Comparison of ENCODE assay signal across 9 cellular contexts in the genomic region with DNA sequence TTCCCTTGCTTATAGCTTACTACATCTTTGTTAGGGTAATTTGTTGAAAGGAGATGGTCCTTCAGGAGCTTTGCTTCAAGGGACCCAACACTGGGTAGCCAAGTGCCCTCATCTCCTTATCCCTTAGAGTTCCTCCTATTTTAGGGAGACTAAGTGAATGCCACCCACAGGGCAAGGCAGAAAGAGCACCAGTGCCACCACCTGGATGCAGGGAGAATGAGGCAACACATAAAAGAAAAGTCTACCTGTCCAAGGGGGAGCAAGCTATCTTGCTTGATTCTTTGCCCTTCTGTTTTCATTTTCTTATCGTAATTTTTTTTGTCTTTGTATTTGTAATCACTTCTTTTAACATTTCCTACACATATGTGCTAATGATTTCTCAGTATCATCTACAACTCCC.
DNase-seq lines count a peak whose midpoint lies in the region; TF ChIP-seq lines count a peak whose summit lies in the region.
"Had no signal": no experiment of that assay in that cellular context is flagged by ENCODE, and none has a peak within 500 bp of the region (broad histone marks: within the 10 kb centered on the region; RNA-seq: fewer than 3 reads in every experiment).

No MANE protein-coding gene starts in this region.

- H3F3A ChIP-seq in PC-9 (ENCODE audit: insufficient read depth, low read depth), result no peaks in the 10 kb centered on the region

- H3K4me1 Mint-ChIP-seq in CD4-positive, alpha-beta memory T cell, result no peaks in the 10 kb centered on the region

- H3K36me3 ChIP-seq in PC-9 (ENCODE audit: low read depth), result no peaks in the 10 kb centered on the region
- no peaks in the 10 kb centered on the region for H3K36me3 ChIP-seq in testis (ENCODE audit: low read depth, missing control alignments)
- H3K36me3 ChIP-seq in CD4-positive, alpha-beta memory T cell (ENCODE audit: insufficient read depth, low read length), result no peaks in the 10 kb centered on the region

- no peak overlapping the region for H3K27ac Mint-ChIP-seq in CD4-positive, alpha-beta memory T cell

- TF ChIP-seq CTCF in PC-9 (conservative IDR thresholded peaks at IDR 0.05) (peak; percentile 82), testis (IDR thresholded peaks at IDR 0.05) (peak in 2 of 3 experiments; percentile 19 to 33)

- intact Hi-C loops in PC-9 (cut with micrococcal nuclease; ENCODE audit: unreplicated experiment) (loop anchor here (1.0 to 5.0 kb wide), 6 partner anchors 209 to 506 kb away; no protein-coding TSS in a partner anchor), testis (cut with DNase I; ENCODE audit: low total_unique reads) (no loop called here)
- intact Hi-C loops in CD4-positive, alpha-beta memory T cell (cut with micrococcal nuclease), result no loop called here

- H3K9me3 ChIP-seq in PC-9 (ENCODE audit: insufficient read depth, low read depth) (no peaks in the 10 kb centered on the region), testis (no peaks in the 10 kb centered on the region)
- no peaks in the 10 kb centered on the region for H3K9me3 ChIP-seq in CD4-positive, alpha-beta memory T cell (ENCODE audit: control insufficient read depth in 1 of 2, low read length in 2 of 2)

- no peak overlapping the region for H3K27ac ChIP-seq in PC-9
- no peak overlapping the region for H3K27ac ChIP-seq in testis
- H3K27ac ChIP-seq in CD4-positive, alpha-beta memory T cell (ENCODE audit: low read depth, low read length), result no peak overlapping the region

- no peak overlapping the region for H3K4me3 Mint-ChIP-seq in CD4-positive, alpha-beta memory T cell

- no peak overlapping the region for H2AFZ ChIP-seq in PC-9

- no peaks in the 10 kb centered on the region for H3K27me3 Mint-ChIP-seq in CD4-positive, alpha-beta memory T cell

- no TSS peak for BruUV-seq in PC-9 (replicated peaks; lab: Mats Ljungman, UMichigan)

- no peaks in the 10 kb centered on the region for H4K20me1 ChIP-seq in PC-9 (ENCODE audit: insufficient read depth)

- H3K4me1 ChIP-seq in PC-9 (replicated peaks; ENCODE audit: insufficient read depth), result no peaks in the 10 kb centered on the region
- H3K4me1 ChIP-seq in testis, result no peaks in the 10 kb centered on the region
- H3K4me1 ChIP-seq in CD4-positive, alpha-beta memory T cell (ENCODE audit: insufficient read depth, low read length), result no peaks in the 10 kb centered on the region

- peaks cover 0 to 34% (median 5%) of the 10 kb centered on the region in 8 donors for H3K9me3 Mint-ChIP-seq in CD4-positive, alpha-beta memory T cell

- POLR2A ChIA-PET in PC-9 (lab: Charles Lee; ENCODE audit: unreplicated experiment), result no interaction called here
- POLR2A ChIA-PET in CD4-positive, alpha-beta memory T cell (lab: Charles Lee; ENCODE audit: partially characterized antibody), result no interaction called here

- TF ChIP-seq POLR2A in testis (IDR thresholded peaks at IDR 0.05), result no peak

- H3K27me3 ChIP-seq in PC-9 (ENCODE audit: insufficient read depth, low read depth), result no peaks in the 10 kb centered on the region
- H3K27me3 ChIP-seq in testis, result no peaks in the 10 kb centered on the region
- H3K27me3 ChIP-seq in CD4-positive, alpha-beta memory T cell (ENCODE audit: insufficient read depth, low read length), result no peaks in the 10 kb centered on the region

- 0 out of 2 replicates have a peak overlapping the region, but pooled peaks have one; percentile 3 for H3K4me2 ChIP-seq in PC-9

- WGBS in testis, 2 donors, result 57 to 88% methylated on average over 1 of the region's 1 CpG

- DNase-seq in SIG-M5 treated with dmso at 0.1 percent for 504 hours (lab: John Stamatoyannopoulos, UW; ENCODE audit: unreplicated experiment) (peak; percentile 16), SIG-M5 (lab: John Stamatoyannopoulos, UW) (no peak), PC-9 (peak in 1 of 2 experiments; percentile 65), fibroblast of the conjunctiva (ENCODE audit: low read depth) (peak; percentile 18), testis (peak; percentile 18), occipital lobe (lab: John Stamatoyannopoulos, UW) (no peak), NCI-H187 (lab: John Stamatoyannopoulos, UW) (no peak)
- DNase-seq in CD4-positive, alpha-beta memory T cell, result no peak
- DNase-seq: COR-L47 had no signal

- CTCF ChIA-PET in PC-9 (lab: Charles Lee), result interaction anchor here (0.5 to 1.0 kb wide), 5 partner anchors 63 to 783 kb away, joined by 3 to 17 read pairs (median 3); no protein-coding TSS in a partner anchor
- CTCF ChIA-PET in CD4-positive, alpha-beta memory T cell (lab: Charles Lee; ENCODE audit: partially characterized antibody), result no interaction called here

- no peaks in the 10 kb centered on the region for H3K79me2 ChIP-seq in PC-9 (ENCODE audit: low read depth)

- H3K4me3 ChIP-seq in PC-9 (no peak overlapping the region), testis (no peak overlapping the region)
- H3K4me3 ChIP-seq in CD4-positive, alpha-beta memory T cell (ENCODE audit: low read length in 2 of 2), result no peak overlapping the region

- H3K36me3 Mint-ChIP-seq in CD4-positive, alpha-beta memory T cell, result no peaks in the 10 kb centered on the region

- H3K9me2 ChIP-seq in PC-9 (ENCODE audit: insufficient read depth), result no peaks in the 10 kb centered on the region

Comparison
In these comparisons a context has a peak if more than half of its experiments do, and no peak if none do; other contexts are left out.
1. DNase-seq: peak in SIG-M5 treated with dmso at 0.1 percent for 504 hours (single experiment), fibroblast of the conjunctiva (single experiment) and testis (single experiment); none in SIG-M5 (single experiment), occipital lobe (single experiment), CD4-positive, alpha-beta memory T cell (0 of 5) and NCI-H187 (0 of 2).